8 cellular contexts compared by ENCODE assay signal in the genomic region with DNA sequence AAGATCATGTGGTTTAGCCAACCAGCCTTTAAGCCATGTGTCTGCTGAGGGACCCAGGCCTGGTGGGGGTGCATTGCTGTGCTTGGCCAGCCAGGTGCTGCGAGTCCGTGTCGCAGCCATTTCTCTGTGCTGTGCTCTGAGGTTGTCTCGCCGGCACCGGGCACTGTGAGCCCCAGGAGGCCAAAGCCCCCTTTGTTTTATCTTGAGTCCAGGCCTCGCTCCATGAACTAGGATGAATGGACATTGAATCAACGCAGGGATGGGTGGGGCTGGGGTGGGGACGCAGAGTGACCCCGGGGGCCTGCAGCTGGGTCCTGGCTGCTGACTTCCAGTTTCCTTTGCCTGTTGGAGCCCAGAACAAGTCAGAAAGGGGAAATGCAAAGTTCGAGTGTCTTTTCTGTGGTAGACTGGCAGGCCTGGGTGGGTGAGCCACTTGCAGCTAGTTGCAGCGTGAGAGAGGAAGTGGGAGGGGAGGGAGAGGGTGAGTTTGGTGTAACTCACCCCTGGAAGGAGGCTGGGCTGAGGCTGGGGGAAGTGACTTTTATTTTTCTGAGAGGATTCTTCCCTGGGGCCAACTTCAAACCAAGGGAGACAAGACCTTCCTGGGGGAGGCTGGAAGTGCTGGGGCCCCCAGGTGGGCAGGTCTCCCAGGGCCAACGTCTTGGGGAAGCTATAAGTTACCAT.
DNase-seq lines count a peak whose midpoint lies in the region; ATAC-seq, FAIRE-seq and TF ChIP-seq lines count a peak whose summit lies in the region.

No MANE protein-coding gene starts in this region.

- no TSS peak for BruUV-seq in K562 (replicated peaks; lab: Mats Ljungman, UMichigan)

- H3K27ac ChIP-seq in K562 (ENCODE audit: extremely low read depth, low read depth, low read length) = peak overlapping the region; percentile 40; the same call in 2 of the 3 replicates

- TF ChIP-seq EP300 in K562 (IDR thresholded peaks at IDR 0.05; ENCODE audit: low read length) = no peak

- POLR2A ChIA-PET in K562 (lab: Yijun Ruan, JAX) = interaction anchor here (0.6 to 1.6 kb wide), 2 partner anchors 12 to 500 kb away, joined by 3 to 5 read pairs; no protein-coding TSS in a partner anchor

- CTCF ChIA-PET in K562 (lab: Yijun Ruan, JAX; ENCODE audit: low intra/inter-chr PET ratio) = no interaction called here

- H3K4me3 ChIP-seq in K562 = no peak overlapping the region

- peaks cover 21 to 37% of the 10 kb centered on the region in 2 experiments for H3K4me1 ChIP-seq in K562 (replicated peaks in 1 of 2; ENCODE audit: control insufficient read depth in 2 of 2, insufficient read depth in 2 of 2, low read length in 2 of 2)

- TF ChIP-seq CTCF in K562 (IDR thresholded peaks at IDR 0.05 in 2 of 3, conservative IDR thresholded peaks at IDR 0.05 in 1 of 3; ENCODE audit: insufficient read depth in 2 of 3, low read depth in 1 of 3, low read length in 3 of 3) = no peak

- no peaks in the 10 kb centered on the region for H3K9me1 ChIP-seq in K562 (ENCODE audit: control insufficient read depth, insufficient read depth, low read length)

- TF ChIP-seq POLR2A in GM19193 (IDR thresholded peaks at IDR 0.05; ENCODE audit: extremely low read depth, insufficient read depth, insufficient read length) (peak; percentile 17), K562 (conservative IDR thresholded peaks at IDR 0.05) (no peak)

- H3K79me2 ChIP-seq in K562 (ENCODE audit: control insufficient read depth, insufficient read depth, low read length) = peaks cover 76% of the 10 kb centered on the region

- intact Hi-C loops in K562 (cut with micrococcal nuclease) = no loop called here

- in situ Hi-C loops in K562 (cut with MboI) = no loop called here

- H3K4me2 ChIP-seq in K562 (ENCODE audit: insufficient read depth, low read length) = no peak overlapping the region; the same call in 1 of the 2 replicates

- H2AFZ ChIP-seq in K562 (ENCODE audit: low read depth, low read length) = no peak overlapping the region

- ATAC-seq in HG03280 (IDR thresholded peaks at IDR 0.05; ENCODE audit: unreplicated experiment) (peak; percentile 54), K562 (peak; percentile 78)

- H3K36me3 ChIP-seq in K562 (ENCODE audit: control insufficient read depth, insufficient read depth, low read length) = peaks cover 14% of the 10 kb centered on the region; the same call in 1 of the 3 replicates

- peaks cover 9% of the 10 kb centered on the region; the same call in 1 of the 2 replicates for H4K20me1 ChIP-seq in K562 (replicated peaks; ENCODE audit: control insufficient read depth, insufficient read depth, low read length)

- FAIRE-seq in K562 (lab: Jason Lieb, UNC) = no peak

- H3K9me3 ChIP-seq in K562 (replicated peaks; ENCODE audit: control insufficient read depth, insufficient read depth, low read depth, low read length) = no peaks in the 10 kb centered on the region

- DNase-seq in T-helper 1 cell (peak; percentile 43 to 90 (median 63)), K562 (ENCODE audit: extremely low read depth in 1 of 4, low spot score in 3 of 4) (peak in 1 of 4 experiments; percentile 44), left kidney (ENCODE audit: low read depth, low spot score) (peak; percentile 74), NCI-H774 (lab: John Stamatoyannopoulos, UW) (no peak), NCI-H1436 (lab: John Stamatoyannopoulos, UW) (no peak)
- DNase-seq in stimulated activated CD8-positive, alpha-beta memory T cell treated with anti-CD3 and anti-CD28 coated beads, Interleukin-7, amount 100 ng/mL, for 24 hours (ENCODE audit: low read depth) = peak; percentile 55

- H3K9ac ChIP-seq in K562 (ENCODE audit: insufficient read depth in 1 of 2, low read depth in 2 of 2, low read length in 2 of 2) = peak overlapping the region in 1 of 2 experiments; percentile 79; a peak in 2 of 4 replicates

- H3K27me3 ChIP-seq in K562 (ENCODE audit: control insufficient read depth in 2 of 2, insufficient read depth in 2 of 2, low read length in 2 of 2) = no peaks in the 10 kb centered on the region

- no peak for TF ChIP-seq RAD21 in K562 (CRISPR knock-in tag; conservative IDR thresholded peaks at IDR 0.05 in 1 of 2, IDR thresholded peaks at IDR 0.05 in 1 of 2)

- WGBS in K562 (ENCODE audit: insufficient coverage, low coverage, missing lambda C conversion rate) = 54% methylated on average over 10 of the region's 13 CpGs

TF ChIP-seq in K562, 482 proteins besides CTCF, POLR2A, EP300 and RAD21 (continues in another document):
- TF ChIP-seq RBFOX2 (IDR thresholded peaks at IDR 0.05; ENCODE audit: low read depth, low read length) (peak; percentile 5; the same call in 1 of the 2 replicates), PTBP1 (IDR thresholded peaks at IDR 0.05; ENCODE audit: low read depth, low read length) (no peak), TRIM24 (IDR thresholded peaks at IDR 0.05) (no peak), SPI1 (IDR thresholded peaks at IDR 0.05; ENCODE audit: borderline replicate concordance, low read depth, low read length) (peak; percentile 97), CEBPG (CRISPR knock-in tag; IDR thresholded peaks at IDR 0.05) (peak; percentile 87), CEBPG (tag; conservative IDR thresholded peaks at IDR 0.05 in 1 of 2, IDR thresholded peaks at IDR 0.05 in 1 of 2) (no peak), ZBTB17 (CRISPR knock-in tag; IDR thresholded peaks at IDR 0.05) (peak; percentile 96), GABPA (tag; conservative IDR thresholded peaks at IDR 0.05; ENCODE audit: low read depth) (0 out of 2 replicates have a peak, but pooled peaks have one; percentile 13), CXXC5 (CRISPR knock-in tag; IDR thresholded peaks at IDR 0.05) (peak; percentile 18; the same call in 1 of the 2 replicates), CCNT2 (IDR thresholded peaks at IDR 0.05; ENCODE audit: borderline replicate concordance, extremely low read depth, insufficient read length, low read depth, low read length) (no peak), ZBTB7A (IDR thresholded peaks at IDR 0.05; ENCODE audit: borderline replicate concordance, control insufficient read depth, low read depth, low read length) (peak; percentile 45; the same call in 1 of the 2 replicates), GABPB1 (CRISPR knock-in tag; IDR thresholded peaks at IDR 0.05) (0 out of 2 replicates have a peak, but pooled peaks have one; percentile 27)
- TF ChIP-seq, protein P1, sequence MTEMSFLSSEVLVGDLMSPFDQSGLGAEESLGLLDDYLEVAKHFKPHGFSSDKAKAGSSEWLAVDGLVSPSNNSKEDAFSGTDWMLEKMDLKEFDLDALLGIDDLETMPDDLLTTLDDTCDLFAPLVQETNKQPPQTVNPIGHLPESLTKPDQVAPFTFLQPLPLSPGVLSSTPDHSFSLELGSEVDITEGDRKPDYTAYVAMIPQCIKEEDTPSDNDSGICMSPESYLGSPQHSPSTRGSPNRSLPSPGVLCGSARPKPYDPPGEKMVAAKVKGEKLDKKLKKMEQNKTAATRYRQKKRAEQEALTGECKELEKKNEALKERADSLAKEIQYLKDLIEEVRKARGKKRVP (CRISPR knock-in tag; IDR thresholded peaks at IDR 0.05) = 0 out of 2 replicates have a peak, but pooled peaks have one; percentile 37
- TF ChIP-seq, protein P2, sequence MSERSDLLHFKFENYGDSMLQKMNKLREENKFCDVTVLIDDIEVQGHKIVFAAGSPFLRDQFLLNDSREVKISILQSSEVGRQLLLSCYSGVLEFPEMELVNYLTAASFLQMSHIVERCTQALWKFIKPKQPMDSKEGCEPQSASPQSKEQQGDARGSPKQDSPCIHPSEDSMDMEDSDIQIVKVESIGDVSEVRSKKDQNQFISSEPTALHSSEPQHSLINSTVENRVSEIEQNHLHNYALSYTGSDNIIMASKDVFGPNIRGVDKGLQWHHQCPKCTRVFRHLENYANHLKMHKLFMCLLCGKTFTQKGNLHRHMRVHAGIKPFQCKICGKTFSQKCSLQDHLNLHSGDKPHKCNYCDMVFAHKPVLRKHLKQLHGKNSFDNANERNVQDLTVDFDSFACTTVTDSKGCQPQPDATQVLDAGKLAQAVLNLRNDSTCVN (CRISPR knock-in tag; IDR thresholded peaks at IDR 0.05) = no peak
- TF ChIP-seq, protein P3, sequence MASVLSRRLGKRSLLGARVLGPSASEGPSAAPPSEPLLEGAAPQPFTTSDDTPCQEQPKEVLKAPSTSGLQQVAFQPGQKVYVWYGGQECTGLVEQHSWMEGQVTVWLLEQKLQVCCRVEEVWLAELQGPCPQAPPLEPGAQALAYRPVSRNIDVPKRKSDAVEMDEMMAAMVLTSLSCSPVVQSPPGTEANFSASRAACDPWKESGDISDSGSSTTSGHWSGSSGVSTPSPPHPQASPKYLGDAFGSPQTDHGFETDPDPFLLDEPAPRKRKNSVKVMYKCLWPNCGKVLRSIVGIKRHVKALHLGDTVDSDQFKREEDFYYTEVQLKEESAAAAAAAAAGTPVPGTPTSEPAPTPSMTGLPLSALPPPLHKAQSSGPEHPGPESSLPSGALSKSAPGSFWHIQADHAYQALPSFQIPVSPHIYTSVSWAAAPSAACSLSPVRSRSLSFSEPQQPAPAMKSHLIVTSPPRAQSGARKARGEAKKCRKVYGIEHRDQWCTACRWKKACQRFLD (CRISPR knock-in tag; IDR thresholded peaks at IDR 0.05) = 0 out of 2 replicates have a peak, but pooled peaks have one; percentile 47
- TF ChIP-seq, protein P4, sequence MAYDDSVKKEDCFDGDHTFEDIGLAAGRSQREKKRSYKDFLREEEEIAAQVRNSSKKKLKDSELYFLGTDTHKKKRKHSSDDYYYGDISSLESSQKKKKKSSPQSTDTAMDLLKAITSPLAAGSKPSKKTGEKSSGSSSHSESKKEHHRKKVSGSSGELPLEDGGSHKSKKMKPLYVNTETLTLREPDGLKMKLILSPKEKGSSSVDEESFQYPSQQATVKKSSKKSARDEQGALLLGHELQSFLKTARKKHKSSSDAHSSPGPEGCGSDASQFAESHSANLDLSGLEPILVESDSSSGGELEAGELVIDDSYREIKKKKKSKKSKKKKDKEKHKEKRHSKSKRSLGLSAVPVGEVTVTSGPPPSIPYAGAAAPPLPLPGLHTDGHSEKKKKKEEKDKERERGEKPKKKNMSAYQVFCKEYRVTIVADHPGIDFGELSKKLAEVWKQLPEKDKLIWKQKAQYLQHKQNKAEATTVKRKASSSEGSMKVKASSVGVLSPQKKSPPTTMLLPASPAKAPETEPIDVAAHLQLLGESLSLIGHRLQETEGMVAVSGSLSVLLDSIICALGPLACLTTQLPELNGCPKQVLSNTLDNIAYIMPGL (CRISPR knock-in tag; IDR thresholded peaks at IDR 0.05) = no peak

Comparison
In these comparisons a context has a peak if more than half of its experiments do, and no peak if none do; other contexts are left out.
1. DNase-seq: peak in T-helper 1 cell (5 of 5), left kidney (single experiment) and stimulated activated CD8-positive, alpha-beta memory T cell treated with anti-CD3 and anti-CD28 coated beads, Interleukin-7, amount 100 ng/mL, for 24 hours (single experiment); none in NCI-H774 (single experiment) and NCI-H1436 (single experiment).